In genomic region chr5:127092690-127093089, GRCh38 we compare ENCODE assay signal across 14 cellular contexts. TPM values are rescaled to one million over a fixed set of nuclear protein-coding genes. Genes with fewer than 3 reads are reported as not detected.
DNase-seq lines count a peak whose midpoint lies in the region; ATAC-seq and TF ChIP-seq lines count a peak whose summit lies in the region.
"Had no signal": no experiment of that assay in that cellular context is flagged by ENCODE, and none has a peak within 500 bp of the region (broad histone marks: within the 10 kb centered on the region; RNA-seq: fewer than 3 reads in every experiment).

No MANE protein-coding gene starts in this region.

- no peak overlapping the region for H3K27ac ChIP-seq in foreskin keratinocyte
- H3K27ac ChIP-seq in CD8-positive, alpha-beta T cell (ENCODE audit: low read depth, low read length) = no peak overlapping the region
- H3K27ac ChIP-seq: stomach had no signal

- no peaks in the 10 kb centered on the region for H3K9me3 Mint-ChIP-seq in CD8-positive, alpha-beta T cell

- no peaks in the 10 kb centered on the region for H3K9me3 ChIP-seq in adipocyte (ENCODE audit: control insufficient read depth, low read length)
- no peaks in the 10 kb centered on the region for H3K9me3 ChIP-seq in CD8-positive, alpha-beta T cell (ENCODE audit: low read length)
- H3K9me3 ChIP-seq: stomach had no signal

- no peak overlapping the region for H3K4me3 ChIP-seq in AG10803 (ENCODE audit: low read length)
- H3K4me3 ChIP-seq in adipocyte (ENCODE audit: low read length) = no peak overlapping the region
- no peak overlapping the region for H3K4me3 ChIP-seq in CD8-positive, alpha-beta T cell (ENCODE audit: low read depth, low read length)
- H3K4me3 ChIP-seq: stomach had no signal

- no peak overlapping the region for H3K9ac ChIP-seq in adipocyte (ENCODE audit: low read length)

- H3K4me1 Mint-ChIP-seq in CD8-positive, alpha-beta T cell (ENCODE audit: low read depth) = peaks cover 11% of the 10 kb centered on the region

- DNase-seq in AG10803 (ENCODE audit: low read depth) (peak; percentile 41), HT1080 (ENCODE audit: low read depth) (peak; percentile 69), adipocyte (ENCODE audit: low read depth) (peak; percentile 60), foreskin keratinocyte (peak in 1 of 2 donors; percentile 39), SIG-M5 treated with dmso at 0.1 percent for 504 hours (lab: John Stamatoyannopoulos, UW; ENCODE audit: unreplicated experiment) (no peak), germinal center (ENCODE audit: low spot score) (no peak)
- DNase-seq in CD8-positive, alpha-beta T cell = no peak
- DNase-seq: activated CD4-positive, alpha-beta T cell treated with anti-CD3 and anti-CD28 coated beads, Interleukin-2, amount 50 U/mL, for 1 hour; Kasumi-1; kidney; right cardiac atrium; stomach; T-helper 17 cell had no signal

- CTCF ChIA-PET in CD8-positive, alpha-beta T cell (lab: Charles Lee) = no interaction called here

- no peak overlapping the region for H3K4me3 Mint-ChIP-seq in CD8-positive, alpha-beta T cell
- H3K4me3 Mint-ChIP-seq: T-helper 17 cell had no signal

- H3K4me1 ChIP-seq in adipocyte (ENCODE audit: control insufficient read depth, insufficient read depth, low read length) = peaks cover 12% of the 10 kb centered on the region
- no peaks in the 10 kb centered on the region for H3K4me1 ChIP-seq in foreskin keratinocyte
- no peaks in the 10 kb centered on the region for H3K4me1 ChIP-seq in CD8-positive, alpha-beta T cell (ENCODE audit: insufficient read depth, low read length)
- H3K4me1 ChIP-seq: stomach had no signal

- TF ChIP-seq CTCF in AG10803 (conservative IDR thresholded peaks at IDR 0.05; ENCODE audit: low read length) (no peak), foreskin keratinocyte (conservative IDR thresholded peaks at IDR 0.05) (no peak)
- no peak for TF ChIP-seq CTCF in CD8-positive, alpha-beta T cell (IDR thresholded peaks at IDR 0.05)

- peak; percentile 38 for ATAC-seq in foreskin keratinocyte
- ATAC-seq in GM18502 (IDR thresholded peaks at IDR 0.05; ENCODE audit: poor library complexity, unreplicated experiment) = no peak
- ATAC-seq in CD8-positive, alpha-beta T cell = no peak
- ATAC-seq: right cardiac atrium, T-helper 17 cell had no signal

- H3K27me3 ChIP-seq in adipocyte (replicated peaks; ENCODE audit: control insufficient read depth, insufficient read depth, low read length) (no peaks in the 10 kb centered on the region), foreskin keratinocyte (no peaks in the 10 kb centered on the region)
- no peaks in the 10 kb centered on the region for H3K27me3 ChIP-seq in CD8-positive, alpha-beta T cell (ENCODE audit: insufficient read depth, low read length)
- H3K27me3 ChIP-seq: stomach had no signal

- no peaks in the 10 kb centered on the region for H3K36me3 ChIP-seq in adipocyte (ENCODE audit: control insufficient read depth, insufficient read depth, low read length, severe bottlenecking)
- H3K36me3 ChIP-seq in CD8-positive, alpha-beta T cell (ENCODE audit: insufficient read depth, low read length) = no peaks in the 10 kb centered on the region
- H3K36me3 ChIP-seq: stomach had no signal

- H3K27me3 Mint-ChIP-seq in CD8-positive, alpha-beta T cell (ENCODE audit: low read depth) = no peaks in the 10 kb centered on the region

- intact Hi-C loops in CD8-positive, alpha-beta T cell (cut with DNase I, micrococcal nuclease) = no loop called here

- POLR2A ChIA-PET in CD8-positive, alpha-beta T cell (lab: Charles Lee) = no interaction called here

- no peak overlapping the region for H3K27ac Mint-ChIP-seq in CD8-positive, alpha-beta T cell
- H3K27ac Mint-ChIP-seq: T-helper 17 cell had no signal

- H3K36me3 Mint-ChIP-seq in CD8-positive, alpha-beta T cell = no peaks in the 10 kb centered on the region

RNA-seq across cellular contexts. Expression of gene C5orf63, which starts 19.4 kb away (rescaled TPM):
- 0.37 and 1.9 TPM in 2 replicates for total RNA-seq in HT1080 (2014; rRNA removed; shearing (Covaris generic))
- 0.31 and 0.38 TPM in 2 replicates for polyA plus RNA-seq in HT1080 (2015; cell fraction: cytosol; rRNA removed)
- polyA plus RNA-seq in HT1080 (2015; cell fraction: nucleus; rRNA removed) = 1.2 and 1.3 TPM in 2 replicates
- 3.4 and 4.2 TPM in 2 replicates for total RNA-seq in foreskin keratinocyte
- polyA plus RNA-seq in foreskin keratinocyte = 3.7 and 4.3 TPM in 2 replicates
- 1 to 10 TPM; 4.8 TPM for total RNA-seq in CD8-positive, alpha-beta T cell

Comparison
In these comparisons a context has a peak if more than half of its experiments do, and no peak if none do; other contexts are left out.
1. DNase-seq: peak in AG10803 (single experiment), HT1080 (single experiment) and adipocyte (single experiment); none in SIG-M5 treated with dmso at 0.1 percent for 504 hours (single experiment), germinal center (single experiment) and CD8-positive, alpha-beta T cell (0 of 7).